17 cellular contexts compared by ENCODE assay signal in genomic region chr13:30580852-30581502, GRCh38. TPM values are rescaled to one million over a fixed set of nuclear protein-coding genes. Genes with fewer than 3 reads are reported as not detected.
DNase-seq lines count a peak whose midpoint lies in the region; ATAC-seq and TF ChIP-seq lines count a peak whose summit lies in the region.
"Had no signal": no experiment of that assay in that cellular context is flagged by ENCODE, and none has a peak within 500 bp of the region (broad histone marks: within the 10 kb centered on the region; RNA-seq: fewer than 3 reads in every experiment).

No MANE protein-coding gene starts in this region.

- H3K27me3 ChIP-seq in left ventricle myocardium inferior (ENCODE audit: low read depth), result no peaks in the 10 kb centered on the region
- H3K27me3 ChIP-seq: gastrocnemius medialis, upper lobe of left lung had no signal

- no peak overlapping the region for H3K27ac ChIP-seq in left ventricle myocardium inferior (replicated peaks)
- H3K27ac ChIP-seq: gastrocnemius medialis, upper lobe of left lung had no signal

- DNase-seq in Right ventricle myocardium superior (no peak), left ventricle myocardium inferior (no peak), RPMI7951 (ENCODE audit: low read depth) (peak; percentile 8), retinal pigment epithelial cell (ENCODE audit: low read depth) (peak; percentile 50), UCSD-AML1 (lab: John Stamatoyannopoulos, UW; ENCODE audit: unreplicated experiment) (no peak), DMS153 (lab: John Stamatoyannopoulos, UW) (no peak)
- DNase-seq: activated CD4-positive, alpha-beta T cell treated with anti-CD3 and anti-CD28 coated beads, Interleukin-2, amount 50 U/mL, for 1 hour; activated CD8-positive, alpha-beta memory T cell treated with anti-CD3 and anti-CD28 coated beads, Interleukin-2, amount 50 U/mL, for 48 hours; activated effector memory CD4-positive, alpha-beta T cell treated with anti-CD3 and anti-CD28 coated beads, Interleukin-2, amount 50 U/mL, for 16 hours; COR-L47; NCI-H1436; NCI-H510A treated with DMSO at 0.1 percent for 48 hours; stimulated activated CD4-positive, alpha-beta T cell treated with anti-CD3 and anti-CD28 coated beads, Interleukin-12 subunit alpha, Interleukin-12 subunit beta, amount 100 ng/mL, for 4 hours; upper lobe of left lung had no signal

- peaks cover 22% of the 10 kb centered on the region for H3K4me1 ChIP-seq in left ventricle myocardium inferior
- H3K4me1 ChIP-seq: upper lobe of left lung had no signal

- no peak for TF ChIP-seq CTCF in left ventricle myocardium inferior (IDR thresholded peaks at IDR 0.05; ENCODE audit: borderline replicate concordance)
- TF ChIP-seq CTCF in retinal pigment epithelial cell (conservative IDR thresholded peaks at IDR 0.05; ENCODE audit: low read depth, low read length), result no peak

- no peak overlapping the region for H3K4me3 ChIP-seq in left ventricle myocardium inferior
- no peak overlapping the region for H3K4me3 ChIP-seq in retinal pigment epithelial cell (ENCODE audit: low read length)
- H3K4me3 ChIP-seq: gastrocnemius medialis, upper lobe of left lung had no signal

- intact Hi-C loops in Right ventricle myocardium superior (cut with DNase I) (no loop called here), left ventricle myocardium inferior (cut with micrococcal nuclease) (no loop called here)

- peak; percentile 29 for ATAC-seq in Right ventricle myocardium superior (ENCODE audit: poor library complexity)
- peak; percentile 48 for ATAC-seq in esophagus mucosa
- no peak for ATAC-seq in GM21390 (IDR thresholded peaks at IDR 0.05; ENCODE audit: unreplicated experiment)

- H3K36me3 ChIP-seq in left ventricle myocardium inferior, result no peaks in the 10 kb centered on the region
- H3K36me3 ChIP-seq: gastrocnemius medialis, upper lobe of left lung had no signal

- no peaks in the 10 kb centered on the region for H3K9me3 ChIP-seq in left ventricle myocardium inferior (replicated peaks)
- H3K9me3 ChIP-seq: gastrocnemius medialis, upper lobe of left lung had no signal

RNA-seq across cellular contexts. Expression of gene USPL1, which starts 36.7 kb away (rescaled TPM):
- 8.8 TPM for total RNA-seq in Right ventricle myocardium superior
- 9.1 TPM for total RNA-seq in left ventricle myocardium inferior
- total RNA-seq in RPMI7951 (2014; rRNA removed; shearing (Covaris generic)), result 18.3 and 20.1 TPM in 2 replicates
- 5.7 TPM for total RNA-seq in esophagus mucosa

Comparison
In these comparisons a context has a peak if more than half of its experiments do, and no peak if none do; other contexts are left out.
1. DNase-seq: peak in RPMI7951 (single experiment) and retinal pigment epithelial cell (single experiment); none in Right ventricle myocardium superior (single experiment), left ventricle myocardium inferior (single experiment), UCSD-AML1 (single experiment) and DMS153 (single experiment).